In the genomic region with DNA sequence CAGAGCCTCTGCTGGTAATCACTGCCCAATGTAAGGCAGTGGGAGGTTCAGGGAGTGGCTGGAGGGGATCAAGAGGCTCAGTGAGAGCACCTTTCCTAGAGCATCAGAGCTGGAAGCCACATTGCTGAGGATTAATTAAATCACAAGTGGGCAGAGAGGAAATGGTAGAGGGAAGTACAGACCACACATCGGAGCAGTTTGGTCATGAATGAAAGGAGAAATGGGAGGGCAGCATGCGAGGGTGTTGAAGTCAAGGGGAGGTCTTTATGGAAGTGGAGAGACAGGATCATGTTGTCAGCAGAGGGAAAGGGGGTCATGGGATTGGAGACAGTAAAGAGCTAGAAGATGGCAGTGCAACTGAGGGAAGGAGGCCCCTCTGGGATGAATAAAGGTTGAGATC, we compare ENCODE assay signal across 23 cellular contexts. TPM values are rescaled to one million over a fixed set of nuclear protein-coding genes. Genes with fewer than 3 reads are reported as not detected.
"Had no signal": no experiment of that assay in that cellular context is flagged by ENCODE, and none has a peak within 500 bp of the region (broad histone marks: within the 10 kb centered on the region; RNA-seq: fewer than 3 reads in every experiment).

No MANE protein-coding gene starts in this region.

- H3K4me3 ChIP-seq: ascending aorta, colonic mucosa, gastroesophageal sphincter, heart left ventricle, left ventricle myocardium inferior, neural progenitor cell, psoas muscle, suprapubic skin, transverse colon, vagina had no signal

- ATAC-seq: activated CD4-positive, CD25-positive, alpha-beta regulatory T cell treated with anti-CD3 and anti-CD28 coated beads, Interleukin-2, amount 50 U/mL, for 24 hours; activated CD8-positive, alpha-beta T cell treated with anti-CD3 and anti-CD28 coated beads, Interleukin-2, amount 10 ng/mL, durations not matched to agents 7 days and 5 days; gastroesophageal sphincter; heart left ventricle; psoas muscle; right cardiac atrium had no signal

- H3K4me1 ChIP-seq: ascending aorta, colonic mucosa, psoas muscle, transverse colon had no signal

- H3K27me3 ChIP-seq: ascending aorta, colonic mucosa, gastroesophageal sphincter, heart left ventricle, neural progenitor cell, suprapubic skin, transverse colon, vagina had no signal

- H3K27ac ChIP-seq: colonic mucosa, gastroesophageal sphincter, heart left ventricle, left ventricle myocardium inferior, neural progenitor cell, psoas muscle, suprapubic skin, transverse colon, vagina had no signal

- DNase-seq: activated CD4-positive, alpha-beta T cell treated with anti-CD3 and anti-CD28 coated beads, Interleukin-2, amount 10 ng/mL, durations not matched to agents 7 days and 5 days; activated CD8-positive, alpha-beta memory T cell treated with anti-CD3 and anti-CD28 coated beads, Interleukin-2, amount 50 U/mL, for 4 hours; activated CD8-positive, alpha-beta T cell treated with anti-CD3 and anti-CD28 coated beads, Interleukin-2, amount 10 ng/mL, durations not matched to agents 7 days and 5 days; activated gamma-delta T cell; colonic mucosa; erythroblast; heart left ventricle; left ventricle myocardium inferior; mammary epithelial cell; psoas muscle; right cardiac atrium; stimulated activated CD4-positive, alpha-beta T cell treated with anti-CD3 and anti-CD28 coated beads, Interleukin-2, amount 100 ng/mL, for 48 hours; transverse colon had no signal

RNA-seq across cellular contexts. Expression of a gene that starts 2.3 kb away (rescaled TPM):
- total RNA-seq: ascending aorta, colonic mucosa, gastroesophageal sphincter, left ventricle myocardium inferior, mammary epithelial cell, mononuclear cell, osteoblast, psoas muscle, right cardiac atrium, skeletal muscle tissue, vagina had no signal
- polyA plus RNA-seq: adipose tissue, mammary epithelial cell, right cardiac atrium had no signal

RNA-seq across cellular contexts. Expression of a gene that starts 34.6 kb away (rescaled TPM):
- total RNA-seq: activated CD4-positive, alpha-beta T cell treated with anti-CD3 and anti-CD28 coated beads, Interleukin-2, amount 10 ng/mL, durations not matched to agents 7 days and 5 days; activated CD8-positive, alpha-beta T cell treated with anti-CD3 and anti-CD28 coated beads, Interleukin-2, amount 10 ng/mL, durations not matched to agents 7 days and 5 days; mononuclear cell; osteoblast had no signal

RNA-seq across cellular contexts. Expression of a gene that starts 48.3 kb away (rescaled TPM):
- total RNA-seq: ascending aorta, gastroesophageal sphincter, left ventricle myocardium inferior, mononuclear cell, osteoblast, skeletal muscle tissue had no signal
- polyA plus RNA-seq: right cardiac atrium had no signal
